ENCODE assay signal across 9 cellular contexts in the genomic region with DNA sequence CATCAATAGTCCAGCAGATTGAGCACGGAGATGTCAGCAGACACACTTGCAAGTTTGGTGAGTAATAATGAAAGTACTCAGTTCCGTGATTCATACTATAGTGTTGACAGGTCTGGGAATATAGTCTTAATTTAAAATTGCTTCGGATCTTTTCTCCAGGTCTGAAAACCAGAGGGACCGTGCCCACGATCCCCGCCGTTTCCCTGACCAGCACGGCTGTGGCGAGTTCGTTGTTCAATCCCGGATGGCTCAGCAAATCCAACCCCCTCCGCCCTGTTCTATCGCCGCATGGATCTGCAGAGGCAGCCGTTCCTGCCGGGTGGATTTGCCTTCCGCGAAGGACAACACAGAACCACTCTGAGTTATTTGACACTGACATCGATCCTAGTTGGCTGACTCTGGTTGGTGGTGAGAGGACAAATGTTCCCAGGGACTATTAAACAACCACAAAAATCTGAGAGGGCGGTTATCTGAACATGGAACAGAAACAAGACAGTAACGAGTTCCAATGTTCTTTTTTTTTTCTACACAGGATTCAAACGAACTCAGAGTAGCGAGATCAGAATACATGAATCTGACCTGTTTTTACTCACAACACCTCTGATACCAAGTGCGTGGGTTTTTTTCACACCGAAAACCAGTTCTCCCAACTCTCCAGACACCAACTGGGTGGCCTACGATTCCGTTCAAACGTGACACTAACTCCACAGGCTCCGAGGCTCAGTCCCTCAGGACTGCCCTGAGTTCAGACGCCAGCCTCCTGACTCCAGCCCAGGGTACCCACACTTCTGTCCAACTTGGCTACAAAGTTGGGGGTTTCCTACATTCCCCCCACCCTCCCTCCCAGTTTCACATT. TPM values are rescaled to one million over a fixed set of nuclear protein-coding genes. Genes with fewer than 3 reads are reported as not detected.
DNase-seq lines count a peak whose midpoint lies in the region; ATAC-seq and TF ChIP-seq lines count a peak whose summit lies in the region.
"Had no signal": no experiment of that assay in that cellular context is flagged by ENCODE, and none has a peak within 500 bp of the region (broad histone marks: within the 10 kb centered on the region; RNA-seq: fewer than 3 reads in every experiment).

No MANE protein-coding gene starts in this region.

- TF ChIP-seq POLR2A in erythroblast (IDR thresholded peaks at IDR 0.05; ENCODE audit: low read length), result no peak

- no peaks in the 10 kb centered on the region for H3K9me3 ChIP-seq in parathyroid adenoma (ENCODE audit: control insufficient read depth, low read length)
- H3K9me3 ChIP-seq: pancreas had no signal

- H3K4me3 ChIP-seq in parathyroid adenoma (ENCODE audit: low read depth, low read length), result peak overlapping the region; percentile 25

- ATAC-seq in GM18870 (IDR thresholded peaks at IDR 0.05; ENCODE audit: unreplicated experiment) (peak; percentile 66), HG03064 (IDR thresholded peaks at IDR 0.05; ENCODE audit: low read depth, unreplicated experiment) (peak; percentile 45)

- H3K79me2 ChIP-seq in parathyroid adenoma, result no peaks in the 10 kb centered on the region

- peak overlapping the region; percentile 73 for H2AFZ ChIP-seq in parathyroid adenoma

- H3K4me1 ChIP-seq in parathyroid adenoma, result peaks cover 21% of the 10 kb centered on the region
- H3K4me1 ChIP-seq: pancreas had no signal

- DNase-seq in AG20443 (ENCODE audit: low spot score), result peak; percentile 82
- peak; percentile 59 for DNase-seq in RPMI8226
- DNase-seq in dermis blood vessel endothelial cell, result peak; percentile 67
- DNase-seq in NCI-H1417 treated with DMSO at 0.1 percent for 48 hours (lab: John Stamatoyannopoulos, UW), result no peak
- DNase-seq in erythroblast (lab: John Stamatoyannopoulos, UW), result no peak

- no peak overlapping the region for H3K9ac ChIP-seq in parathyroid adenoma

- no peaks in the 10 kb centered on the region for H3K36me3 ChIP-seq in parathyroid adenoma (ENCODE audit: control insufficient read depth, insufficient read depth, low read length)
- H3K36me3 ChIP-seq: pancreas had no signal

- no peak for TF ChIP-seq CTCF in parathyroid adenoma (IDR thresholded peaks at IDR 0.05)

- H3K27ac ChIP-seq in parathyroid adenoma, result peak overlapping the region; percentile 39

- H3K4me2 ChIP-seq in parathyroid adenoma (ENCODE audit: low read length), result peak overlapping the region; percentile 65

- no peaks in the 10 kb centered on the region for H3K27me3 ChIP-seq in parathyroid adenoma (ENCODE audit: control insufficient read depth, insufficient read depth, low read length)
- H3K27me3 ChIP-seq: pancreas had no signal

RNA-seq across cellular contexts. Expression of gene RBM17, which starts 52.7 kb away (rescaled TPM):
- total RNA-seq in dermis blood vessel endothelial cell, result 65.3 and 67.9 TPM in 2 replicates

Comparison
In these comparisons a context has a peak if more than half of its experiments do, and no peak if none do; other contexts are left out.
1. DNase-seq: peak in AG20443 (single experiment), RPMI8226 (single experiment) and dermis blood vessel endothelial cell (single experiment); none in NCI-H1417 treated with DMSO at 0.1 percent for 48 hours (single experiment) and erythroblast (0 of 2).